ENCODE assay signal across 18 cellular contexts in the genomic region with DNA sequence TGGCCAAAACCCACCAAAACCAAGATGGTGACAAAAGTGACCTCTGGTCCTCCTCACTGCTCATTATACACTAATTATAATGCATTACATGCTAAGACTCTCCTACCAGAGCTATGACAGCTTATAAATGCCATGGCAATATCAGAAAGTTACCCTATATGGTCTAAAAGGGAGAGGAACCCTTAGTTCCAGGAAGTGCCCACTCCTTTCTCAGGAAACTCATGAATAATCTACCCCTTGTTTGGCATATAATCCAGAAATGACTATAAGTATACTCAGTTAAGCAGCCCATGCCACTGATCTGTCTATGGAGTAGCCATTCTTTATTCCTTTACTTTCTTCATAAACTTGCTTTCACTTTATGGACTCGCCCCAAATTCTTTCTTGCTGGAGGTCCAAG. TPM values are rescaled to one million over a fixed set of nuclear protein-coding genes. Genes with fewer than 3 reads are reported as not detected.
DNase-seq lines count a peak whose midpoint lies in the region; ATAC-seq, FAIRE-seq and TF ChIP-seq lines count a peak whose summit lies in the region.
"Had no signal": no experiment of that assay in that cellular context is flagged by ENCODE, and none has a peak within 500 bp of the region (broad histone marks: within the 10 kb centered on the region; RNA-seq: fewer than 3 reads in every experiment).

No MANE protein-coding gene starts in this region.

- H3K9ac ChIP-seq in Loucy (ENCODE audit: low read depth, low read length, poor library complexity, severe bottlenecking) (no peak overlapping the region), endothelial cell of umbilical vein (replicated peaks; ENCODE audit: extremely low read depth, insufficient read depth, low read length) (no peak overlapping the region)

- peaks cover 4% of the 10 kb centered on the region for H3K9me3 Mint-ChIP-seq in activated CD4-positive, alpha-beta T cell treated with anti-CD3 and anti-CD28 coated beads, Interleukin-2, amount 10 ng/mL, durations not matched to agents 7 days and 5 days
- no peaks in the 10 kb centered on the region for H3K9me3 Mint-ChIP-seq in activated CD8-positive, alpha-beta T cell treated with anti-CD3 and anti-CD28 coated beads, Interleukin-2, amount 10 ng/mL, durations not matched to agents 7 days and 5 days (ENCODE audit: insufficient read depth)

- no peak for FAIRE-seq in endothelial cell of umbilical vein (lab: Jason Lieb, UNC)
- FAIRE-seq: H54 had no signal

- H3K4me2 ChIP-seq in Loucy (ENCODE audit: low read depth, low read length, poor library complexity, severe bottlenecking) (no peak overlapping the region), endothelial cell of umbilical vein (ENCODE audit: insufficient read depth, low read length) (no peak overlapping the region)

- intact Hi-C loops in endothelial cell of umbilical vein (cut with micrococcal nuclease) = no loop called here

- no peak for TF ChIP-seq POLR2A in endothelial cell of umbilical vein (IDR thresholded peaks at IDR 0.05; ENCODE audit: low read depth, low read length)

- CTCF ChIA-PET in activated CD4-positive, alpha-beta T cell treated with anti-CD3 and anti-CD28 coated beads, Interleukin-2, amount 10 ng/mL, durations not matched to agents 7 days and 5 days (lab: Charles Lee) = interaction anchor here (0.8 to 1.0 kb wide), 2 partner anchors 9 to 12 kb away, joined by 4 to 5 read pairs; no protein-coding TSS in a partner anchor
- CTCF ChIA-PET in activated CD8-positive, alpha-beta T cell treated with anti-CD3 and anti-CD28 coated beads, Interleukin-2, amount 10 ng/mL, durations not matched to agents 7 days and 5 days (lab: Charles Lee) = interaction anchor here (1.1 to 2.1 kb wide), 2 partner anchors 37 to 83 kb away, joined by 4 to 5 read pairs; no protein-coding TSS in a partner anchor
- CTCF ChIA-PET in endothelial cell of umbilical vein (lab: Charles Lee) = no interaction called here

- H3K4me3 ChIP-seq in Loucy (ENCODE audit: low read length, poor library complexity, severe bottlenecking) (no peak overlapping the region), endothelial cell of umbilical vein (replicated peaks in 1 of 3; ENCODE audit: insufficient read depth in 1 of 3, low read depth in 1 of 3, low read length in 3 of 3) (no peak overlapping the region)

- no peaks in the 10 kb centered on the region for H3K9me3 ChIP-seq in Loucy (ENCODE audit: insufficient read depth, low read depth, low read length)
- no peaks in the 10 kb centered on the region for H3K9me3 ChIP-seq in endothelial cell of umbilical vein (replicated peaks; ENCODE audit: control insufficient read depth, insufficient read depth, low read length)

- peaks cover 44% of the 10 kb centered on the region for H3K4me1 Mint-ChIP-seq in activated CD4-positive, alpha-beta T cell treated with anti-CD3 and anti-CD28 coated beads, Interleukin-2, amount 10 ng/mL, durations not matched to agents 7 days and 5 days
- H3K4me1 Mint-ChIP-seq in activated CD8-positive, alpha-beta T cell treated with anti-CD3 and anti-CD28 coated beads, Interleukin-2, amount 10 ng/mL, durations not matched to agents 7 days and 5 days (ENCODE audit: low read depth) = peaks cover 55% of the 10 kb centered on the region

- H4K20me1 ChIP-seq in Loucy (ENCODE audit: insufficient read depth, low read length, poor library complexity, severe bottlenecking) (no peaks in the 10 kb centered on the region), endothelial cell of umbilical vein (replicated peaks; ENCODE audit: control insufficient read depth, extremely low read depth, insufficient read depth, low read length) (no peaks in the 10 kb centered on the region)

- H3K9me2 ChIP-seq in Loucy (replicated peaks; ENCODE audit: low read depth, low read length) = no peaks in the 10 kb centered on the region

- no peaks in the 10 kb centered on the region for H3F3A ChIP-seq in Loucy (ENCODE audit: low read depth)

- BruUV-seq in endothelial cell of umbilical vein (replicated peaks; lab: Mats Ljungman, UMichigan) = no TSS peak

- H3K27ac ChIP-seq in endothelial cell of umbilical vein (ENCODE audit: insufficient read depth, low read depth, low read length) = no peak overlapping the region
- H3K27ac ChIP-seq: HL-60 had no signal

- H3K36me3 Mint-ChIP-seq in activated CD4-positive, alpha-beta T cell treated with anti-CD3 and anti-CD28 coated beads, Interleukin-2, amount 10 ng/mL, durations not matched to agents 7 days and 5 days (ENCODE audit: low read depth) = peaks cover 27% of the 10 kb centered on the region
- H3K36me3 Mint-ChIP-seq in activated CD8-positive, alpha-beta T cell treated with anti-CD3 and anti-CD28 coated beads, Interleukin-2, amount 10 ng/mL, durations not matched to agents 7 days and 5 days (ENCODE audit: low read depth) = peaks cover 43% of the 10 kb centered on the region
- H3K36me3 Mint-ChIP-seq: CD4-positive, CD25-positive, alpha-beta regulatory T cell had no signal

- no peak for DNase-seq in activated CD4-positive, alpha-beta T cell treated with anti-CD3 and anti-CD28 coated beads, Interleukin-2, amount 10 ng/mL, durations not matched to agents 7 days and 5 days
- DNase-seq in activated CD4-positive, alpha-beta T cell treated with anti-CD3 and anti-CD28 coated beads for 4 hours = no peak
- peak; percentile 25 for DNase-seq in activated CD8-positive, alpha-beta T cell treated with anti-CD3 and anti-CD28 coated beads, Interleukin-2, amount 10 ng/mL, durations not matched to agents 7 days and 5 days
- DNase-seq in endothelial cell of umbilical vein (ENCODE audit: low read depth, low spot score) (no peak), GM20000 (ENCODE audit: low spot score) (no peak), NCI-H526 treated with DMSO at 0.1 percent for 48 hours (lab: John Stamatoyannopoulos, UW) (no peak)
- DNase-seq: AML-193, Calu3, DMS79, KBM-7, NCI-H1048, NCI-H345, NCI-H774 had no signal

- no peaks in the 10 kb centered on the region for H3K9me1 ChIP-seq in endothelial cell of umbilical vein (replicated peaks; ENCODE audit: control insufficient read depth, extremely low read depth, insufficient read depth, low read length)

- POLR2A ChIA-PET in activated CD4-positive, alpha-beta T cell treated with anti-CD3 and anti-CD28 coated beads, Interleukin-2, amount 10 ng/mL, durations not matched to agents 7 days and 5 days (lab: Charles Lee) = no interaction called here
- POLR2A ChIA-PET in activated CD8-positive, alpha-beta T cell treated with anti-CD3 and anti-CD28 coated beads, Interleukin-2, amount 10 ng/mL, durations not matched to agents 7 days and 5 days (lab: Charles Lee) = interaction anchor here (0.6 kb wide), 1 partner anchor 83 kb away, joined by 3 read pairs; no protein-coding TSS in a partner anchor
- POLR2A ChIA-PET in endothelial cell of umbilical vein (lab: Charles Lee) = no interaction called here

- H3K4me1 ChIP-seq in Loucy (ENCODE audit: insufficient read depth, low read length, poor library complexity, severe bottlenecking) = peaks cover 7% of the 10 kb centered on the region
- no peaks in the 10 kb centered on the region for H3K4me1 ChIP-seq in endothelial cell of umbilical vein (ENCODE audit: control insufficient read depth, extremely low read depth, insufficient read depth, low read length)

- peak overlapping the region; percentile 60 for H3K27ac Mint-ChIP-seq in activated CD4-positive, alpha-beta T cell treated with anti-CD3 and anti-CD28 coated beads, Interleukin-2, amount 10 ng/mL, durations not matched to agents 7 days and 5 days
- H3K27ac Mint-ChIP-seq in activated CD8-positive, alpha-beta T cell treated with anti-CD3 and anti-CD28 coated beads, Interleukin-2, amount 10 ng/mL, durations not matched to agents 7 days and 5 days = peak overlapping the region; percentile 62
- H3K27ac Mint-ChIP-seq: CD4-positive, CD25-positive, alpha-beta regulatory T cell had no signal

- ATAC-seq in activated CD8-positive, alpha-beta T cell treated with anti-CD3 and anti-CD28 coated beads, Interleukin-2, amount 10 ng/mL, durations not matched to agents 7 days and 5 days = peak; percentile 62
- ATAC-seq in GM21381 (IDR thresholded peaks at IDR 0.05; ENCODE audit: unreplicated experiment) = no peak

- no peak overlapping the region for H3K4me3 Mint-ChIP-seq in activated CD4-positive, alpha-beta T cell treated with anti-CD3 and anti-CD28 coated beads, Interleukin-2, amount 10 ng/mL, durations not matched to agents 7 days and 5 days
- peak overlapping the region; percentile 6 for H3K4me3 Mint-ChIP-seq in activated CD8-positive, alpha-beta T cell treated with anti-CD3 and anti-CD28 coated beads, Interleukin-2, amount 10 ng/mL, durations not matched to agents 7 days and 5 days
- H3K4me3 Mint-ChIP-seq: CD4-positive, CD25-positive, alpha-beta regulatory T cell had no signal

- TF ChIP-seq CTCF in Loucy (conservative IDR thresholded peaks at IDR 0.05; ENCODE audit: low read length) = no peak
- no peak for TF ChIP-seq CTCF in endothelial cell of umbilical vein (IDR thresholded peaks at IDR 0.05; ENCODE audit: extremely low read depth in 1 of 2, insufficient read depth in 1 of 2, low read depth in 1 of 2, low read length in 2 of 2)
- no peak for TF ChIP-seq CTCF in GM20000 (IDR thresholded peaks at IDR 0.05; ENCODE audit: extremely low read depth, missing control alignments)

- dilution Hi-C loops in endothelial cell of umbilical vein (cut with MboI; ENCODE audit: extremely low pct_ligation_motif_present, low sequenced_read_pairs) = no loop called here

- H3K36me3 ChIP-seq in Loucy (ENCODE audit: insufficient read depth, low read length) (no peaks in the 10 kb centered on the region), endothelial cell of umbilical vein (ENCODE audit: control insufficient read depth in 2 of 2, extremely low read depth in 1 of 2, insufficient read depth in 2 of 2, low read length in 2 of 2) (no peaks in the 10 kb centered on the region)

- H3K27me3 Mint-ChIP-seq in activated CD4-positive, alpha-beta T cell treated with anti-CD3 and anti-CD28 coated beads, Interleukin-2, amount 10 ng/mL, durations not matched to agents 7 days and 5 days = no peaks in the 10 kb centered on the region
- H3K27me3 Mint-ChIP-seq in activated CD8-positive, alpha-beta T cell treated with anti-CD3 and anti-CD28 coated beads, Interleukin-2, amount 10 ng/mL, durations not matched to agents 7 days and 5 days (ENCODE audit: low read depth) = no peaks in the 10 kb centered on the region
- H3K27me3 Mint-ChIP-seq: CD4-positive, CD25-positive, alpha-beta regulatory T cell had no signal

- H2AFZ ChIP-seq in Loucy (ENCODE audit: low read length) (peak overlapping the region; percentile 51), endothelial cell of umbilical vein (ENCODE audit: low read depth, low read length) (peak overlapping the region; percentile 3)

- H3K27me3 ChIP-seq in Loucy (ENCODE audit: insufficient read depth, low read length, poor library complexity, severe bottlenecking) (no peaks in the 10 kb centered on the region), endothelial cell of umbilical vein (ENCODE audit: control insufficient read depth in 2 of 2, insufficient read depth in 2 of 2, low read length in 2 of 2) (no peaks in the 10 kb centered on the region)

- H3K79me2 ChIP-seq in Loucy (ENCODE audit: insufficient read depth, low read length) = no peaks in the 10 kb centered on the region
- no peaks in the 10 kb centered on the region for H3K79me2 ChIP-seq in endothelial cell of umbilical vein (ENCODE audit: control insufficient read depth, insufficient read depth, low read length)

RNA-seq across cellular contexts. Expression of a gene that starts 43.0 kb away (rescaled TPM):
- total RNA-seq in activated CD4-positive, alpha-beta T cell treated with anti-CD3 and anti-CD28 coated beads, Interleukin-2, amount 10 ng/mL, durations not matched to agents 7 days and 5 days = 10 to 100 TPM; 70.9 to 79.2 TPM
- total RNA-seq in activated CD8-positive, alpha-beta T cell treated with anti-CD3 and anti-CD28 coated beads, Interleukin-2, amount 10 ng/mL, durations not matched to agents 7 days and 5 days = 100 to 1,000 TPM in 1 of 2 experiments, 10 to 100 TPM in 1; 99.2 to 101 TPM
- 27.7 and 38.8 TPM in 2 replicates for total RNA-seq in endothelial cell of umbilical vein
- polyA plus RNA-seq in endothelial cell of umbilical vein = 10.9 and 16.7 TPM in 2 replicates
- 17.6 and 19.8 TPM in 2 replicates for polyA plus RNA-seq in endothelial cell of umbilical vein (2011; cell fraction: cytosol; rRNA removed)
- polyA plus RNA-seq in endothelial cell of umbilical vein (2011; cell fraction: nucleus; rRNA removed) = 13.0 and 16.2 TPM in 2 replicates
- polyA plus RNA-seq in endothelial cell of umbilical vein (2012) = 43.2 and 59.9 TPM in 2 replicates
- polyA minus RNA-seq in endothelial cell of umbilical vein = 28.6 and 31.6 TPM in 2 replicates
- polyA minus RNA-seq in endothelial cell of umbilical vein (2011; cell fraction: cytosol; rRNA and poly(A)+ RNA removed) = 8.8 TPM
- polyA minus RNA-seq in endothelial cell of umbilical vein (2011; cell fraction: nucleus; rRNA and poly(A)+ RNA removed) = 34.4 and 39.2 TPM in 2 replicates
